ENCODE assay signal across 8 cellular contexts in the genomic region with DNA sequence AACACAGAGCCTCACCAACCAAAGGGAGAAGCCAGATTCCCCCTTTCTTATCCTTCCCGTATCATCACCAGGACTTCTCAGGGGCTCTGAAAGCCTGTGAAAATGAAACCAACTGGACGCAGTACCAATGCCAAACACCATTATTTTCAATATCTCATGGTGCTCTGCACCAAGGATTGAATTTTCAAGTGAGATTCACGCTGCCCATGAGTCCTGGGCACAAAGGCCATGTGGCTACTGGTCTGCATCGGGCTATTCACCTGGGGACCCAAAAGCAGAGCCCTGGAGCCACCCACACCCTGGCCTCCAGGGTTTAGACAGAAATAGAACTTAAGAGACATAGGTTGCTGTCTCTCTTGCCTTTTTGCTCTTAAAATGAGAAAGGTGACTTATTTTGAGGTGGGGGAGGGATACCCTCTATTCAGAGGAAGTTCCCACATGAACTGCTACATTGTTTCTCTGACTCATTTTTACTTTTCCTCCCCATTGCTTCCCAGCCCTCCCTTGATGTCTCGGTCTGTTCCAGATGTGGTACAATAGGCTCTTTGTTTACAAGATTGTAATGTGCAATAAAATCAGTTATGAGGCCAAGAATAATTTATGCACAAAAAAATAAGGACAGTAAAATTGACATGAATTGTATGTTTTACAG. TPM values are rescaled to one million over a fixed set of nuclear protein-coding genes. Genes with fewer than 3 reads are reported as not detected.
A peak's percentile ranks its signal among the peaks of the same experiment; 100 is the strongest.
DNase-seq lines count a peak whose midpoint lies in the region; ATAC-seq and TF ChIP-seq lines count a peak whose summit lies in the region.

No MANE protein-coding gene starts in this region.

- no peak for ATAC-seq in T-helper 17 cell

- no peak overlapping the region for H3K4me3 ChIP-seq in fibroblast of the aortic adventitia (ENCODE audit: low read depth, low read length)

- peaks cover 42% of the 10 kb centered on the region for H3K4me1 Mint-ChIP-seq in T-helper 17 cell

- H3K36me3 Mint-ChIP-seq in T-helper 17 cell (ENCODE audit: low read depth): peaks cover 2% of the 10 kb centered on the region

- H3K4me3 Mint-ChIP-seq in T-helper 17 cell: no peak overlapping the region

- no peak for TF ChIP-seq CTCF in fibroblast of the aortic adventitia (IDR thresholded peaks at IDR 0.05; ENCODE audit: insufficient read depth, low read length)
- TF ChIP-seq CTCF in GM10266 (IDR thresholded peaks at IDR 0.05; ENCODE audit: control insufficient read depth, insufficient read depth, low read depth, missing control alignments): no peak

- no peaks in the 10 kb centered on the region for H3K27me3 Mint-ChIP-seq in T-helper 17 cell

- no peaks in the 10 kb centered on the region for H3K9me3 ChIP-seq in T-helper 17 cell (ENCODE audit: control insufficient read depth, low read length, poor library complexity, severe bottlenecking)

- H3K27ac Mint-ChIP-seq in T-helper 17 cell: peak overlapping the region; percentile 32

- DNase-seq in ELR (ENCODE audit: low read depth) (peak; percentile 87), T-helper 17 cell (no peak), fibroblast of the aortic adventitia (ENCODE audit: low read depth) (peak; percentile 56), renal cortical epithelial cell (ENCODE audit: low read depth) (peak; percentile 73), amniotic stem cell (lab: John Stamatoyannopoulos, UW) (no peak), HK-2 (ENCODE audit: unreplicated experiment) (no peak), GM10266 (ENCODE audit: extremely low spot score) (no peak)
- no peak for DNase-seq in stimulated activated CD4-positive, alpha-beta T cell treated with anti-CD3 and anti-CD28 coated beads, Interleukin-4, amount 100 ng/mL, for 4 hours

RNA-seq across cellular contexts. Expression of a gene that starts 55.4 kb away (rescaled TPM):
- total RNA-seq in T-helper 17 cell: 1 to 10 TPM; 1.1 to 4.2 TPM
- total RNA-seq in fibroblast of the aortic adventitia (ENCODE audit: low replicate concordance): 3.1 and 4.6 TPM in 2 replicates
- total RNA-seq in renal cortical epithelial cell: 0.17 and 2.0 TPM in 2 replicates

Comparison
In these comparisons a context has a peak if more than half of its experiments do, and no peak if none do; other contexts are left out.
1. DNase-seq: peak in ELR (single experiment), fibroblast of the aortic adventitia (single experiment) and renal cortical epithelial cell (single experiment); none in T-helper 17 cell (0 of 3), amniotic stem cell (single experiment), stimulated activated CD4-positive, alpha-beta T cell treated with anti-CD3 and anti-CD28 coated beads, Interleukin-4, amount 100 ng/mL, for 4 hours (0 of 2), HK-2 (single experiment) and GM10266 (single experiment).